8 cellular contexts compared by ENCODE assay signal in genomic region chr19:2841858-2842574, GRCh38. TPM values are rescaled to one million over a fixed set of nuclear protein-coding genes. Genes with fewer than 3 reads are reported as not detected.
A peak's percentile ranks its signal among the peaks of the same experiment; 100 is the strongest.
DNase-seq lines count a peak whose midpoint lies in the region; ATAC-seq and TF ChIP-seq lines count a peak whose summit lies in the region.

No MANE protein-coding gene starts in this region.

- no peak for TF ChIP-seq CTCF in GM23338 (conservative IDR thresholded peaks at IDR 0.05; ENCODE audit: low read depth in 2 of 2)
- TF ChIP-seq CTCF in WTC11 (IDR thresholded peaks at IDR 0.05), result no peak
- TF ChIP-seq CTCF in left ventricle myocardium inferior (IDR thresholded peaks at IDR 0.05; ENCODE audit: borderline replicate concordance), result no peak

- H3K9me3 Mint-ChIP-seq in GM23338 (peaks cover 55% of the 10 kb centered on the region), WTC11 (peaks cover 16% of the 10 kb centered on the region)

- peaks cover 24% of the 10 kb centered on the region for H3K79me2 ChIP-seq in GM23338 (replicated peaks; ENCODE audit: insufficient read depth)

- peaks cover 8% of the 10 kb centered on the region; the same call in 1 of the 2 replicates for H3K27me3 ChIP-seq in GM23338 (ENCODE audit: insufficient read depth)
- no peaks in the 10 kb centered on the region for H3K27me3 ChIP-seq in left ventricle myocardium inferior (ENCODE audit: low read depth)
- H3K27me3 ChIP-seq in skeletal muscle satellite cell (ENCODE audit: control insufficient read depth, insufficient read depth, low read length), result no peaks in the 10 kb centered on the region

- H3K9ac ChIP-seq in skeletal muscle satellite cell (ENCODE audit: low read depth, low read length), result peak overlapping the region; percentile 89

- H3F3A ChIP-seq in GM23338 (replicated peaks; ENCODE audit: low read depth), result no peaks in the 10 kb centered on the region

- no peak overlapping the region for H3K27ac Mint-ChIP-seq in GM23338
- no peak overlapping the region for H3K27ac Mint-ChIP-seq in WTC11

- H3K4me1 ChIP-seq in GM23338 (ENCODE audit: insufficient read depth), result peaks cover 6% of the 10 kb centered on the region; the same call in 1 of the 2 replicates
- peaks cover 57% of the 10 kb centered on the region for H3K4me1 ChIP-seq in left ventricle myocardium inferior
- peaks cover 15% of the 10 kb centered on the region for H3K4me1 ChIP-seq in skeletal muscle satellite cell (ENCODE audit: control insufficient read depth, insufficient read depth, low read length)

- H3K9me3 ChIP-seq in left ventricle myocardium inferior (replicated peaks) (peaks cover 53% of the 10 kb centered on the region), skeletal muscle satellite cell (replicated peaks; ENCODE audit: low read length) (peaks cover 4% of the 10 kb centered on the region)

- H2AFZ ChIP-seq in GM23338, result 0 out of 2 replicates have a peak overlapping the region, but pooled peaks have one; percentile 18

- POLR2A ChIA-PET in WTC11 (lab: Charles Lee), result interaction anchor here (0.6 to 1.2 kb wide), 2 partner anchors 109 to 210 kb away, joined by 3 to 4 read pairs; no protein-coding TSS in a partner anchor

- peaks cover 20% of the 10 kb centered on the region for H3K27me3 Mint-ChIP-seq in GM23338 (ENCODE audit: insufficient read depth, low read depth, poor library complexity)
- H3K27me3 Mint-ChIP-seq in WTC11 (ENCODE audit: low read depth), result peaks cover 8% of the 10 kb centered on the region

- CTCF ChIA-PET in WTC11 (lab: Charles Lee), result interaction anchor here (0.7 to 2.1 kb wide), 16 partner anchors 9 to 254 kb away, joined by 3 to 14 read pairs (median 3); partner anchors contain the start of genes SGTA and ZNF554

- H3K36me3 Mint-ChIP-seq in GM23338 (ENCODE audit: low read depth), result peaks cover 48% of the 10 kb centered on the region
- peaks cover 15% of the 10 kb centered on the region for H3K36me3 Mint-ChIP-seq in WTC11

- peak overlapping the region; percentile 66 for H3K4me3 ChIP-seq in GM23338
- peak overlapping the region; percentile 95 for H3K4me3 ChIP-seq in left ventricle myocardium inferior
- peak overlapping the region; percentile 95 for H3K4me3 ChIP-seq in skeletal muscle satellite cell (ENCODE audit: low read length)

- H4K20me1 ChIP-seq in GM23338 (replicated peaks; ENCODE audit: insufficient read depth), result peaks cover 4% of the 10 kb centered on the region

- peak; percentile 7 for ATAC-seq in GM23338
- no peak for ATAC-seq in WTC11
- ATAC-seq in HG02973 (IDR thresholded peaks at IDR 0.05; ENCODE audit: unreplicated experiment), result no peak

- DNase-seq in CD1c-positive myeloid dendritic cell (ENCODE audit: extremely low spot score) (peak; percentile 4), GM23338 (ENCODE audit: low spot score) (peak; percentile 13), WTC11 (ENCODE audit: low spot score) (no peak), left ventricle myocardium inferior (peak; percentile 16), SIG-M5 treated with dmso at 0.1 percent for 504 hours (lab: John Stamatoyannopoulos, UW; ENCODE audit: unreplicated experiment) (no peak)
- no peak for DNase-seq in activated effector memory CD4-positive, alpha-beta T cell treated with anti-CD3 and anti-CD28 coated beads, Interleukin-2, amount 50 U/mL, for 16 hours

- H3K4me3 Mint-ChIP-seq in GM23338, result peak overlapping the region; percentile 80
- peak overlapping the region; percentile 78 for H3K4me3 Mint-ChIP-seq in WTC11

- H3K4me1 Mint-ChIP-seq in GM23338 (peaks cover 5% of the 10 kb centered on the region), WTC11 (peaks cover 5% of the 10 kb centered on the region)

- H3K36me3 ChIP-seq in GM23338 (ENCODE audit: insufficient read depth) (no peaks in the 10 kb centered on the region), left ventricle myocardium inferior (peaks cover 37% of the 10 kb centered on the region), skeletal muscle satellite cell (ENCODE audit: insufficient read depth, low read length) (peaks cover 5% of the 10 kb centered on the region)

- no peaks in the 10 kb centered on the region for H3K9me2 ChIP-seq in GM23338 (ENCODE audit: insufficient read depth)

- H3K27ac ChIP-seq in GM23338 (ENCODE audit: low read depth) (no peak overlapping the region), left ventricle myocardium inferior (replicated peaks) (peak overlapping the region; percentile 92)

- intact Hi-C loops in left ventricle myocardium inferior (cut with micrococcal nuclease), result no loop called here

- peak overlapping the region; percentile 89 for H3K4me2 ChIP-seq in GM23338
- H3K4me2 ChIP-seq in skeletal muscle satellite cell (ENCODE audit: low read length), result peak overlapping the region; percentile 99

TF ChIP-seq in GM23338, 12 proteins besides CTCF, POLR2A, EP300 and RAD21 (continues in another document):
- TF ChIP-seq ZNF331 (CRISPR knock-in tag; IDR thresholded peaks at IDR 0.05; ENCODE audit: low read depth) (no peak), EZH2phosphoT487 (IDR thresholded peaks at IDR 0.05; ENCODE audit: unreplicated experiment) (no peak), EZH2 (IDR thresholded peaks at IDR 0.05; ENCODE audit: low read depth, unreplicated experiment) (no peak)

TF ChIP-seq in WTC11, 78 proteins besides CTCF, POLR2A, EP300 and RAD21:
- TF ChIP-seq FOXP1 (CRISPR knock-in tag; IDR thresholded peaks at IDR 0.05; ENCODE audit: borderline replicate concordance) (no peak), CBFB (CRISPR knock-in tag; IDR thresholded peaks at IDR 0.05; ENCODE audit: low read depth) (no peak), HMGA2 (CRISPR knock-in tag; IDR thresholded peaks at IDR 0.05) (no peak), ZNF423 (CRISPR knock-in tag; IDR thresholded peaks at IDR 0.05) (peak; percentile 32)

RNA-seq across cellular contexts. Expression of gene ZNF555, which starts 0.7 kb away (rescaled TPM):
- total RNA-seq in GM23338 (2014; rRNA removed; shearing (Covaris generic)), result 7.5 and 11.4 TPM in 2 replicates
- 2.9 and 3.5 TPM in 2 replicates for polyA plus RNA-seq in GM23338 (2016; fragmentation: Nextera tagmentation; extraction: Ambion mirVana)
- total RNA-seq in WTC11 (2021) (6.6 to 7.2 TPM (median 6.6 TPM) in 3 replicates), left ventricle myocardium inferior (8.9 TPM)
- total RNA-seq in skeletal muscle satellite cell (2012; rRNA removed), result 4.6 and 5.7 TPM in 2 replicates

RNA-seq across cellular contexts. Expression of gene ZNF554, which starts 22.3 kb away (rescaled TPM):
- 3.8 and 7.5 TPM in 2 replicates for total RNA-seq in GM23338 (2014; rRNA removed; shearing (Covaris generic))
- 1.4 and 2.0 TPM in 2 replicates for polyA plus RNA-seq in GM23338 (2016; fragmentation: Nextera tagmentation; extraction: Ambion mirVana)
- 5.7 to 6.2 TPM (median 6.1 TPM) in 3 replicates for total RNA-seq in WTC11 (2021)
- total RNA-seq in left ventricle myocardium inferior, result 4.2 TPM
- total RNA-seq in skeletal muscle satellite cell (2012; rRNA removed), result 1.1 and 1.3 TPM in 2 replicates

RNA-seq across cellular contexts. Expression of gene ZNF556, which starts 25.1 kb away (rescaled TPM):
- total RNA-seq in GM23338 (2014; rRNA removed; shearing (Covaris generic)), result not detected in 2 replicates
- not detected in 2 replicates for polyA plus RNA-seq in GM23338 (2016; fragmentation: Nextera tagmentation; extraction: Ambion mirVana)
- total RNA-seq in WTC11 (2021) (0.02 to 0.11 TPM in 2 of 3 replicates, not detected in the other), left ventricle myocardium inferior (not detected)
- 0.76 and 2.4 TPM in 2 replicates for total RNA-seq in skeletal muscle satellite cell (2012; rRNA removed)

RNA-seq across cellular contexts. Expression of gene THOP1, which starts 56.7 kb away (rescaled TPM):
- 229 and 268 TPM in 2 replicates for total RNA-seq in GM23338 (2014; rRNA removed; shearing (Covaris generic))
- polyA plus RNA-seq in GM23338 (2016; fragmentation: Nextera tagmentation; extraction: Ambion mirVana), result 110 and 111 TPM in 2 replicates
- total RNA-seq in WTC11 (2021) (165 to 181 TPM (median 176 TPM) in 3 replicates), left ventricle myocardium inferior (60.9 TPM)
- total RNA-seq in skeletal muscle satellite cell (2012; rRNA removed), result 144 and 150 TPM in 2 replicates

RNA-seq across cellular contexts. Expression of gene ZNF57, which starts 58.7 kb away (rescaled TPM):
- total RNA-seq in GM23338 (2014; rRNA removed; shearing (Covaris generic)), result 7.6 and 10.8 TPM in 2 replicates
- polyA plus RNA-seq in GM23338 (2016; fragmentation: Nextera tagmentation; extraction: Ambion mirVana), result 4.8 and 6.4 TPM in 2 replicates
- total RNA-seq in WTC11 (2021) (6.7 to 8.9 TPM (median 6.8 TPM) in 3 replicates), left ventricle myocardium inferior (3.2 TPM)
- 5.0 and 5.1 TPM in 2 replicates for total RNA-seq in skeletal muscle satellite cell (2012; rRNA removed)

Comparison
In these comparisons a context has a peak if more than half of its experiments do, and no peak if none do; other contexts are left out.
1. DNase-seq: peak in CD1c-positive myeloid dendritic cell (single experiment), GM23338 (single experiment) and left ventricle myocardium inferior (single experiment); none in WTC11 (single experiment), activated effector memory CD4-positive, alpha-beta T cell treated with anti-CD3 and anti-CD28 coated beads, Interleukin-2, amount 50 U/mL, for 16 hours (single experiment) and SIG-M5 treated with dmso at 0.1 percent for 504 hours (single experiment).
2. Peak in every context shown above with its lines, with median percentiles within 50 percentile points of each other: H3K4me3 ChIP-seq.